ENCODE assay signal across 1 cellular context in genomic region chr9:93159601-93160418, GRCh38.
TF ChIP-seq lines count a peak whose summit lies in the region.

No MANE protein-coding gene starts in this region.

TF ChIP-seq in HepG2, 621 proteins besides CTCF, POLR2A, EP300 and RAD21 (continued from another document and continues in another):
- no peak for TF ChIP-seq RERE (CRISPR knock-in tag; IDR thresholded peaks at IDR 0.05; ENCODE audit: low read depth)
- TF ChIP-seq ZNF543 (CRISPR knock-in tag; IDR thresholded peaks at IDR 0.05) = no peak
- no peak for TF ChIP-seq AGO2 (optimal IDR thresholded peaks at IDR 0.05; ENCODE audit: low read depth, low read length)
- peak; percentile 28; the same call in 1 of the 2 replicates for TF ChIP-seq MYC (CRISPR knock-in tag; IDR thresholded peaks at IDR 0.05; ENCODE audit: borderline replicate concordance)
- no peak for TF ChIP-seq ZBTB43 (CRISPR knock-in tag; conservative IDR thresholded peaks at IDR 0.05)
- TF ChIP-seq, protein P1, sequence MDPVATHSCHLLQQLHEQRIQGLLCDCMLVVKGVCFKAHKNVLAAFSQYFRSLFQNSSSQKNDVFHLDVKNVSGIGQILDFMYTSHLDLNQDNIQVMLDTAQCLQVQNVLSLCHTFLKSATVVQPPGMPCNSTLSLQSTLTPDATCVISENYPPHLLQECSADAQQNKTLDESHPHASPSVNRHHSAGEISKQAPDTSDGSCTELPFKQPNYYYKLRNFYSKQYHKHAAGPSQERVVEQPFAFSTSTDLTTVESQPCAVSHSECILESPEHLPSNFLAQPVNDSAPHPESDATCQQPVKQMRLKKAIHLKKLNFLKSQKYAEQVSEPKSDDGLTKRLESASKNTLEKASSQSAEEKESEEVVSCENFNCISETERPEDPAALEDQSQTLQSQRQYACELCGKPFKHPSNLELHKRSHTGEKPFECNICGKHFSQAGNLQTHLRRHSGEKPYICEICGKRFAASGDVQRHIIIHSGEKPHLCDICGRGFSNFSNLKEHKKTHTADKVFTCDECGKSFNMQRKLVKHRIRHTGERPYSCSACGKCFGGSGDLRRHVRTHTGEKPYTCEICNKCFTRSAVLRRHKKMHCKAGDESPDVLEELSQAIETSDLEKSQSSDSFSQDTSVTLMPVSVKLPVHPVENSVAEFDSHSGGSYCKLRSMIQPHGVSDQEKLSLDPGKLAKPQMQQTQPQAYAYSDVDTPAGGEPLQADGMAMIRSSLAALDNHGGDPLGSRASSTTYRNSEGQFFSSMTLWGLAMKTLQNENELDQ (CRISPR knock-in tag; IDR thresholded peaks at IDR 0.05; ENCODE audit: borderline replicate concordance) = peak; percentile 36; the same call in 1 of the 2 replicates
- no peak for TF ChIP-seq ESRRA (CRISPR knock-in tag; IDR thresholded peaks at IDR 0.05; ENCODE audit: low read depth)
- TF ChIP-seq, protein P2, sequence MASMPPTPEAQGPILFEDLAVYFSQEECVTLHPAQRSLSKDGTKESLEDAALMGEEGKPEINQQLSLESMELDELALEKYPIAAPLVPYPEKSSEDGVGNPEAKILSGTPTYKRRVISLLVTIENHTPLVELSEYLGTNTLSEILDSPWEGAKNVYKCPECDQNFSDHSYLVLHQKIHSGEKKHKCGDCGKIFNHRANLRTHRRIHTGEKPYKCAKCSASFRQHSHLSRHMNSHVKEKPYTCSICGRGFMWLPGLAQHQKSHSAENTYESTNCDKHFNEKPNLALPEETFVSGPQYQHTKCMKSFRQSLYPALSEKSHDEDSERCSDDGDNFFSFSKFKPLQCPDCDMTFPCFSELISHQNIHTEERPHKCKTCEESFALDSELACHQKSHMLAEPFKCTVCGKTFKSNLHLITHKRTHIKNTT (CRISPR knock-in tag; IDR thresholded peaks at IDR 0.05) = no peak
- TF ChIP-seq SAFB2 (CRISPR knock-in tag; IDR thresholded peaks at IDR 0.05; ENCODE audit: borderline replicate concordance, low read depth) = no peak
- no peak for TF ChIP-seq ZSCAN21 (CRISPR knock-in tag; IDR thresholded peaks at IDR 0.05; ENCODE audit: borderline replicate concordance)
- no peak for TF ChIP-seq ZNF407 (CRISPR knock-in tag; IDR thresholded peaks at IDR 0.05; ENCODE audit: not compliant biosample characterization)
- no peak; the same call in none of the 2 replicates for TF ChIP-seq ZNF740 (CRISPR knock-in tag; IDR thresholded peaks at IDR 0.05)
- TF ChIP-seq PLRG1 (conservative IDR thresholded peaks at IDR 0.05) = no peak
- no peak for TF ChIP-seq FOXK2 (IDR thresholded peaks at IDR 0.05)
- no peak for TF ChIP-seq SRSF4 (IDR thresholded peaks at IDR 0.05; ENCODE audit: low read depth, low read length, poor library complexity, severe bottlenecking)
- TF ChIP-seq, protein P3, sequence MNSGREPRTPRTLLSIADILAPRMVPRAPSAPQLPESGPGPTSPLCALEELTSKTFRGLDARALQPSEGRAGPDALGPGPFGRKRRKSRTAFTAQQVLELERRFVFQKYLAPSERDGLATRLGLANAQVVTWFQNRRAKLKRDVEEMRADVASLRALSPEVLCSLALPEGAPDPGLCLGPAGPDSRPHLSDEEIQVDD (CRISPR knock-in tag; IDR thresholded peaks at IDR 0.05; ENCODE audit: borderline replicate concordance) = no peak
- TF ChIP-seq, protein P4, sequence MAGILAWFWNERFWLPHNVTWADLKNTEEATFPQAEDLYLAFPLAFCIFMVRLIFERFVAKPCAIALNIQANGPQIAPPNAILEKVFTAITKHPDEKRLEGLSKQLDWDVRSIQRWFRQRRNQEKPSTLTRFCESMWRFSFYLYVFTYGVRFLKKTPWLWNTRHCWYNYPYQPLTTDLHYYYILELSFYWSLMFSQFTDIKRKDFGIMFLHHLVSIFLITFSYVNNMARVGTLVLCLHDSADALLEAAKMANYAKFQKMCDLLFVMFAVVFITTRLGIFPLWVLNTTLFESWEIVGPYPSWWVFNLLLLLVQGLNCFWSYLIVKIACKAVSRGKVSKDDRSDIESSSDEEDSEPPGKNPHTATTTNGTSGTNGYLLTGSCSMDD (CRISPR knock-in tag; IDR thresholded peaks at IDR 0.05) = no peak
- TF ChIP-seq, protein P5, sequence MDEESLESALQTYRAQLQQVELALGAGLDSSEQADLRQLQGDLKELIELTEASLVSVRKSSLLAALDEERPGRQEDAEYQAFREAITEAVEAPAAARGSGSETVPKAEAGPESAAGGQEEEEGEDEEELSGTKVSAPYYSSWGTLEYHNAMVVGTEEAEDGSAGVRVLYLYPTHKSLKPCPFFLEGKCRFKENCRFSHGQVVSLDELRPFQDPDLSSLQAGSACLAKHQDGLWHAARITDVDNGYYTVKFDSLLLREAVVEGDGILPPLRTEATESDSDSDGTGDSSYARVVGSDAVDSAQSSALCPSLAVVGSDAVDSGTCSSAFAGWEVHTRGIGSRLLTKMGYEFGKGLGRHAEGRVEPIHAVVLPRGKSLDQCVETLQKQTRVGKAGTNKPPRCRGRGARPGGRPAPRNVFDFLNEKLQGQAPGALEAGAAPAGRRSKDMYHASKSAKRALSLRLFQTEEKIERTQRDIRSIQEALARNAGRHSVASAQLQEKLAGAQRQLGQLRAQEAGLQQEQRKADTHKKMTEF (CRISPR knock-in tag; IDR thresholded peaks at IDR 0.05) = peak; percentile 50; the same call in 1 of the 2 replicates
- no peak for TF ChIP-seq GZF1 (CRISPR knock-in tag; IDR thresholded peaks at IDR 0.05)
- no peak for TF ChIP-seq NONO (IDR thresholded peaks at IDR 0.05)
- peak; percentile 77; the same call in 1 of the 2 replicates for TF ChIP-seq NONO (CRISPR knock-in tag; conservative IDR thresholded peaks at IDR 0.05)
- TF ChIP-seq ZNF282 (IDR thresholded peaks at IDR 0.05; ENCODE audit: partially characterized antibody) = no peak
- no peak for TF ChIP-seq ZMYM2 (CRISPR knock-in tag; IDR thresholded peaks at IDR 0.05)
- TF ChIP-seq ZNF749 (CRISPR knock-in tag; IDR thresholded peaks at IDR 0.05; ENCODE audit: borderline replicate concordance) = no peak
- TF ChIP-seq NCOA2 (CRISPR knock-in tag; IDR thresholded peaks at IDR 0.05) = 0 out of 2 replicates have a peak, but pooled peaks have one; percentile 33
- no peak for TF ChIP-seq ZC3H4 (CRISPR knock-in tag; IDR thresholded peaks at IDR 0.05; ENCODE audit: borderline replicate concordance)
- TF ChIP-seq PAX8 (CRISPR knock-in tag; IDR thresholded peaks at IDR 0.05; ENCODE audit: borderline replicate concordance) = no peak
- TF ChIP-seq ZBTB42 (CRISPR knock-in tag; IDR thresholded peaks at IDR 0.05) = no peak
- TF ChIP-seq, protein P6, sequence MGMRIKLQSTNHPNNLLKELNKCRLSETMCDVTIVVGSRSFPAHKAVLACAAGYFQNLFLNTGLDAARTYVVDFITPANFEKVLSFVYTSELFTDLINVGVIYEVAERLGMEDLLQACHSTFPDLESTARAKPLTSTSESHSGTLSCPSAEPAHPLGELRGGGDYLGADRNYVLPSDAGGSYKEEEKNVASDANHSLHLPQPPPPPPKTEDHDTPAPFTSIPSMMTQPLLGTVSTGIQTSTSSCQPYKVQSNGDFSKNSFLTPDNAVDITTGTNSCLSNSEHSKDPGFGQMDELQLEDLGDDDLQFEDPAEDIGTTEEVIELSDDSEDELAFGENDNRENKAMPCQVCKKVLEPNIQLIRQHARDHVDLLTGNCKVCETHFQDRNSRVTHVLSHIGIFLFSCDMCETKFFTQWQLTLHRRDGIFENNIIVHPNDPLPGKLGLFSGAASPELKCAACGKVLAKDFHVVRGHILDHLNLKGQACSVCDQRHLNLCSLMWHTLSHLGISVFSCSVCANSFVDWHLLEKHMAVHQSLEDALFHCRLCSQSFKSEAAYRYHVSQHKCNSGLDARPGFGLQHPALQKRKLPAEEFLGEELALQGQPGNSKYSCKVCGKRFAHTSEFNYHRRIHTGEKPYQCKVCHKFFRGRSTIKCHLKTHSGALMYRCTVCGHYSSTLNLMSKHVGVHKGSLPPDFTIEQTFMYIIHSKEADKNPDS (CRISPR knock-in tag; IDR thresholded peaks at IDR 0.05) = no peak
- no peak for TF ChIP-seq ZSCAN20 (CRISPR knock-in tag; IDR thresholded peaks at IDR 0.05; ENCODE audit: borderline replicate concordance)
- TF ChIP-seq ZNF577 (CRISPR knock-in tag; IDR thresholded peaks at IDR 0.05; ENCODE audit: borderline replicate concordance, low read depth) = no peak
- TF ChIP-seq ZNF549 (CRISPR knock-in tag; IDR thresholded peaks at IDR 0.05) = no peak
